In the genomic region with DNA sequence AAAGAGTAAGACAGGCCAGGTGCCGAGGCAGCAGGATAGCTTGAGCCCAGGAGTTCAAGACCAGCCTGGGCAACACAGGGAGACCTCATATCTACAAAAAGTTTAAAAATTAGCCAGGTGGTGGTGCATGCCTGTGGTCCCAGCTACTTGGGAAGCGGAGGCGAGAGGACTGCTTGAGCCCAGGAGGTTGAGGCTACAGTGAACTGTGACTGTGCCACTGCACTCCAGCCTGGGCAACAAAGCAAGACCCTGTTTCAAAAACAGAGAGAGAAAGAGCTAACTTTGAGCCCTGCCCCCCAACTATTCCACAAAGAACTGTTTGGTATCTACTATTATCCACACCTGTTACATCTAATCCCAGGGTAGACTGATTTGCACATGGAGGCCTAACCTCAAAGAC, we compare ENCODE assay signal across 21 cellular contexts. TPM values are rescaled to one million over a fixed set of nuclear protein-coding genes. Genes with fewer than 3 reads are reported as not detected.
A peak's percentile ranks its signal among the peaks of the same experiment; 100 is the strongest.
DNase-seq lines count a peak whose midpoint lies in the region; ATAC-seq and TF ChIP-seq lines count a peak whose summit lies in the region.
"Had no signal": no experiment of that assay in that cellular context is flagged by ENCODE, and none has a peak within 500 bp of the region (broad histone marks: within the 10 kb centered on the region; RNA-seq: fewer than 3 reads in every experiment).

No MANE protein-coding gene starts in this region.

- no peak overlapping the region for H3K4me3 Mint-ChIP-seq in activated naive CD8-positive, alpha-beta T cell
- H3K4me3 Mint-ChIP-seq in activated naive CD8-positive, alpha-beta T cell treated with anti-CD3 and anti-CD28 coated beads, Interleukin-2, amount 50 U/mL, for 24 hours: no peak overlapping the region
- no peak overlapping the region for H3K4me3 Mint-ChIP-seq in WTC11
- no peak overlapping the region for H3K4me3 Mint-ChIP-seq in stimulated activated effector memory CD8-positive, alpha-beta T cell treated with anti-CD3 and anti-CD28 coated beads, Interleukin-12 subunit alpha, Interleukin-12 subunit beta, amount 100 ng/mL, for 72 hours
- H3K4me3 Mint-ChIP-seq: T-helper 2 cell treated with Interferon-gamma antibody and Interleukin-4, amounts not matched to agents 5 μg/mL and 100 μg/mL, for 36 hours had no signal

- POLR2A ChIA-PET in WTC11 (lab: Charles Lee): interaction anchor here (0.6 kb wide), 1 partner anchor 19 kb away, joined by 3 read pairs; no protein-coding TSS in a partner anchor

- no peaks in the 10 kb centered on the region for H3K9me3 Mint-ChIP-seq in activated naive CD8-positive, alpha-beta T cell (ENCODE audit: low read depth)
- H3K9me3 Mint-ChIP-seq in activated naive CD8-positive, alpha-beta T cell treated with anti-CD3 and anti-CD28 coated beads, Interleukin-2, amount 50 U/mL, for 24 hours: no peaks in the 10 kb centered on the region
- no peaks in the 10 kb centered on the region for H3K9me3 Mint-ChIP-seq in WTC11
- H3K9me3 Mint-ChIP-seq in stimulated activated effector memory CD8-positive, alpha-beta T cell treated with anti-CD3 and anti-CD28 coated beads, Interleukin-12 subunit alpha, Interleukin-12 subunit beta, amount 100 ng/mL, for 72 hours: no peaks in the 10 kb centered on the region
- H3K9me3 Mint-ChIP-seq: T-helper 2 cell treated with Interferon-gamma antibody and Interleukin-4, amounts not matched to agents 5 μg/mL and 100 μg/mL, for 36 hours had no signal

- DNase-seq in activated naive CD8-positive, alpha-beta T cell treated with anti-CD3 and anti-CD28 coated beads, Interleukin-2, amount 50 U/mL, for 24 hours: no peak
- no peak for DNase-seq in WTC11 (ENCODE audit: low spot score)
- peak; percentile 38 for DNase-seq in myocyte (ENCODE audit: low read depth)
- DNase-seq in stimulated activated effector memory CD8-positive, alpha-beta T cell treated with anti-CD3 and anti-CD28 coated beads, Interleukin-12 subunit alpha, Interleukin-12 subunit beta, amount 100 ng/mL, for 72 hours (ENCODE audit: low spot score in 2 of 2): no peak
- DNase-seq in AG20443 (ENCODE audit: low spot score): no peak
- DNase-seq in cerebellar cortex (ENCODE audit: low spot score): no peak
- no peak for DNase-seq in NCI-H1417 (lab: John Stamatoyannopoulos, UW)
- DNase-seq: body of pancreas; DMS79 treated with DMSO at 0.1 percent for 48 hours; effector CD4-positive, alpha-beta T cell; erythroblast; hypothalamus; IMR-90; NCI-H1092 treated with DMSO at 0.1 percent for 48 hours; NCI-H2029; NCI-H2227 treated with DMSO at 0.1 percent for 48 hours; NCI-H69; substantia nigra had no signal

- peaks cover 47% of the 10 kb centered on the region for H3K4me1 Mint-ChIP-seq in activated naive CD8-positive, alpha-beta T cell (ENCODE audit: low read depth)
- peaks cover 30% of the 10 kb centered on the region for H3K4me1 Mint-ChIP-seq in activated naive CD8-positive, alpha-beta T cell treated with anti-CD3 and anti-CD28 coated beads, Interleukin-2, amount 50 U/mL, for 24 hours
- H3K4me1 Mint-ChIP-seq in WTC11: peaks cover 54% of the 10 kb centered on the region
- peaks cover 36% of the 10 kb centered on the region for H3K4me1 Mint-ChIP-seq in stimulated activated effector memory CD8-positive, alpha-beta T cell treated with anti-CD3 and anti-CD28 coated beads, Interleukin-12 subunit alpha, Interleukin-12 subunit beta, amount 100 ng/mL, for 72 hours

- peaks cover 5% of the 10 kb centered on the region for H3K36me3 Mint-ChIP-seq in activated naive CD8-positive, alpha-beta T cell
- H3K36me3 Mint-ChIP-seq in activated naive CD8-positive, alpha-beta T cell treated with anti-CD3 and anti-CD28 coated beads, Interleukin-2, amount 50 U/mL, for 24 hours (ENCODE audit: low read depth): peaks cover 40% of the 10 kb centered on the region
- H3K36me3 Mint-ChIP-seq in WTC11: peaks cover 6% of the 10 kb centered on the region
- peaks cover 44% of the 10 kb centered on the region for H3K36me3 Mint-ChIP-seq in stimulated activated effector memory CD8-positive, alpha-beta T cell treated with anti-CD3 and anti-CD28 coated beads, Interleukin-12 subunit alpha, Interleukin-12 subunit beta, amount 100 ng/mL, for 72 hours

- ATAC-seq in activated naive CD8-positive, alpha-beta T cell treated with anti-CD3 and anti-CD28 coated beads, Interleukin-2, amount 50 U/mL, for 24 hours: no peak
- no peak for ATAC-seq in WTC11
- ATAC-seq in stimulated activated effector memory CD8-positive, alpha-beta T cell treated with anti-CD3 and anti-CD28 coated beads, Interleukin-12 subunit alpha, Interleukin-12 subunit beta, amount 100 ng/mL, for 72 hours: no peak
- ATAC-seq: body of pancreas, SK-N-SH treated with all-trans-retinoic acid at 6 μM for 48 hours had no signal

- CTCF ChIA-PET in WTC11 (lab: Charles Lee): interaction anchor here (0.9 to 1.8 kb wide), 3 partner anchors 14 to 55 kb away, joined by 4 to 6 read pairs (median 5); no protein-coding TSS in a partner anchor

- H3K27ac Mint-ChIP-seq in activated naive CD8-positive, alpha-beta T cell: peak overlapping the region; percentile 42
- no peak overlapping the region for H3K27ac Mint-ChIP-seq in activated naive CD8-positive, alpha-beta T cell treated with anti-CD3 and anti-CD28 coated beads, Interleukin-2, amount 50 U/mL, for 24 hours
- H3K27ac Mint-ChIP-seq in WTC11: 0 out of 2 replicates have a peak overlapping the region, but pooled peaks have one; percentile 11
- peak overlapping the region; percentile 26 for H3K27ac Mint-ChIP-seq in stimulated activated effector memory CD8-positive, alpha-beta T cell treated with anti-CD3 and anti-CD28 coated beads, Interleukin-12 subunit alpha, Interleukin-12 subunit beta, amount 100 ng/mL, for 72 hours
- H3K27ac Mint-ChIP-seq: T-helper 2 cell treated with Interferon-gamma antibody and Interleukin-4, amounts not matched to agents 5 μg/mL and 100 μg/mL, for 36 hours had no signal

- H3K27me3 Mint-ChIP-seq in activated naive CD8-positive, alpha-beta T cell: no peaks in the 10 kb centered on the region
- H3K27me3 Mint-ChIP-seq in activated naive CD8-positive, alpha-beta T cell treated with anti-CD3 and anti-CD28 coated beads, Interleukin-2, amount 50 U/mL, for 24 hours: no peaks in the 10 kb centered on the region
- H3K27me3 Mint-ChIP-seq in WTC11 (ENCODE audit: low read depth): no peaks in the 10 kb centered on the region

- TF ChIP-seq CTCF in WTC11 (IDR thresholded peaks at IDR 0.05): no peak

TF ChIP-seq in WTC11, 78 proteins besides CTCF, POLR2A, EP300 and RAD21:
- TF ChIP-seq ZNF121 (CRISPR knock-in tag; IDR thresholded peaks at IDR 0.05) (peak; percentile 87), ESRRA (CRISPR knock-in tag; IDR thresholded peaks at IDR 0.05; ENCODE audit: borderline replicate concordance) (no peak)

RNA-seq across cellular contexts. Expression of a gene that starts 49.2 kb away (rescaled TPM):
- 0.32 to 0.66 TPM (median 0.34 TPM) in 3 replicates for total RNA-seq in WTC11 (2021)
- 321 and 358 TPM in 2 replicates for total RNA-seq in myocyte
- polyA plus RNA-seq in myocyte (2012): 191 TPM
- total RNA-seq: body of pancreas, IMR-90 had no signal

RNA-seq across cellular contexts. Expression of a gene that starts 54.8 kb away (rescaled TPM):
- total RNA-seq in WTC11 (2021) (160 to 177 TPM (median 169 TPM) in 3 replicates), myocyte (74.7 and 127 TPM in 2 replicates)
- 39.4 TPM for polyA plus RNA-seq in myocyte (2012)

Comparison
In these comparisons a context has a peak if more than half of its experiments do, and no peak if none do; other contexts are left out.
1. RNA of a gene that starts 49.2 kb away (total RNA-seq): 321 to 358 TPM in myocyte; 0.32 to 0.66 TPM in WTC11; every median in the first group is over 100 times any median in the second.